Comparison of ENCODE assay signal across 27 cellular contexts in genomic region chr15:63385911-63386531, GRCh38. TPM values are rescaled to one million over a fixed set of nuclear protein-coding genes. Genes with fewer than 3 reads are reported as not detected.
"Had no signal": no experiment of that assay in that cellular context is flagged by ENCODE, and none has a peak within 500 bp of the region (broad histone marks: within the 10 kb centered on the region; RNA-seq: fewer than 3 reads in every experiment).

No MANE protein-coding gene starts in this region.

- H3K27ac ChIP-seq: ascending aorta, body of pancreas, cardiac muscle cell, Peyer's patch had no signal

- H3K4me3 ChIP-seq: ascending aorta, body of pancreas, cardiac muscle cell, Peyer's patch had no signal

- H3K4me3 Mint-ChIP-seq: activated B cell treated with CpG ODN at 0.5 μM for 24 hours; activated CD4-positive, alpha-beta memory T cell treated with anti-CD3 and anti-CD28 coated beads for 36 hours; activated CD4-positive, alpha-beta T cell treated with anti-CD3 and anti-CD28 coated beads, Interleukin-2, amount 10 ng/mL, durations not matched to agents 24 days and 14 days; activated naive CD8-positive, alpha-beta T cell treated with anti-CD3 and anti-CD28 coated beads, Interleukin-2, amount 50 U/mL, for 24 hours; activated T-cell treated with anti-CD3 and anti-CD28 coated beads, Interleukin-2, amount 50 U/mL, for 4 hours; T-helper 17 cell had no signal

- H3K9me3 Mint-ChIP-seq: activated B cell treated with CpG ODN at 0.5 μM for 24 hours; activated CD4-positive, alpha-beta memory T cell treated with anti-CD3 and anti-CD28 coated beads for 36 hours; activated naive CD8-positive, alpha-beta T cell treated with anti-CD3 and anti-CD28 coated beads, Interleukin-2, amount 50 U/mL, for 24 hours; activated T-cell treated with anti-CD3 and anti-CD28 coated beads, Interleukin-2, amount 50 U/mL, for 4 hours had no signal

- H3K36me3 ChIP-seq: ascending aorta, cardiac muscle cell, Peyer's patch had no signal

- H3K27me3 ChIP-seq: ascending aorta, body of pancreas, Peyer's patch had no signal

- ATAC-seq: activated naive CD4-positive, alpha-beta T cell treated with anti-CD3 and anti-CD28 coated beads, Interleukin-2, amount 50 U/mL, for 72 hours; activated naive CD8-positive, alpha-beta T cell treated with anti-CD3 and anti-CD28 coated beads, Interleukin-2, amount 50 U/mL, for 24 hours; activated T-cell treated with anti-CD3 and anti-CD28 coated beads, Interleukin-2, amount 50 U/mL, for 4 hours; body of pancreas; T-helper 17 cell had no signal

- DNase-seq: activated B cell treated with CpG ODN at 0.5 μM for 24 hours; activated CD4-positive, alpha-beta memory T cell treated with anti-CD3 and anti-CD28 coated beads for 36 hours; activated CD4-positive, alpha-beta T cell treated with anti-CD3 and anti-CD28 coated beads for 1 hour; activated CD4-positive, alpha-beta T cell treated with anti-CD3 and anti-CD28 coated beads, Interleukin-2, amount 10 ng/mL, durations not matched to agents 24 days and 14 days; activated CD8-positive, alpha-beta memory T cell treated with anti-CD3 and anti-CD28 coated beads for 24 hours; activated effector memory CD4-positive, alpha-beta T cell treated with anti-CD3 and anti-CD28 coated beads, Interleukin-2, amount 50 U/mL, for 16 hours; activated naive CD4-positive, alpha-beta T cell treated with Interleukin-2 at 50 U/mL for 16 hours; activated naive CD8-positive, alpha-beta T cell treated with anti-CD3 and anti-CD28 coated beads, Interleukin-2, amount 50 U/mL, for 24 hours; activated T-cell treated with anti-CD3 and anti-CD28 coated beads, Interleukin-2, amount 50 U/mL, for 4 hours; amniotic stem cell; body of pancreas; cerebellar nuclear complex; Kasumi-1; NCI-H1105; NCI-H1436 treated with DMSO at 0.1 percent for 48 hours; NCI-H187; NCI-H2081; NCI-H510A treated with DMSO at 0.1 percent for 48 hours; NCI-H69; SHP77 treated with DMSO at 0.1 percent for 48 hours; T-helper 17 cell; T1000 had no signal

- H3K36me3 Mint-ChIP-seq: activated CD4-positive, alpha-beta memory T cell treated with anti-CD3 and anti-CD28 coated beads for 36 hours had no signal

- FAIRE-seq: TTC549 had no signal

- H3K27ac Mint-ChIP-seq: activated B cell treated with CpG ODN at 0.5 μM for 24 hours; activated CD4-positive, alpha-beta memory T cell treated with anti-CD3 and anti-CD28 coated beads for 36 hours; activated CD4-positive, alpha-beta T cell treated with anti-CD3 and anti-CD28 coated beads, Interleukin-2, amount 10 ng/mL, durations not matched to agents 24 days and 14 days; activated naive CD4-positive, alpha-beta T cell treated with anti-CD3 and anti-CD28 coated beads, Interleukin-2, amount 50 U/mL, for 72 hours; activated naive CD8-positive, alpha-beta T cell treated with anti-CD3 and anti-CD28 coated beads, Interleukin-2, amount 50 U/mL, for 24 hours; T-helper 17 cell had no signal

- H3K9me3 ChIP-seq: ascending aorta, body of pancreas, Peyer's patch had no signal

RNA-seq across cellular contexts. Expression of gene CA12, which starts 4.4 kb away (rescaled TPM):
- total RNA-seq: activated B cell treated with CpG ODN at 0.5 μM for 24 hours, T-helper 17 cell had no signal
- polyA plus RNA-seq: cardiac muscle cell had no signal
